15 cellular contexts compared by ENCODE assay signal in the genomic region with DNA sequence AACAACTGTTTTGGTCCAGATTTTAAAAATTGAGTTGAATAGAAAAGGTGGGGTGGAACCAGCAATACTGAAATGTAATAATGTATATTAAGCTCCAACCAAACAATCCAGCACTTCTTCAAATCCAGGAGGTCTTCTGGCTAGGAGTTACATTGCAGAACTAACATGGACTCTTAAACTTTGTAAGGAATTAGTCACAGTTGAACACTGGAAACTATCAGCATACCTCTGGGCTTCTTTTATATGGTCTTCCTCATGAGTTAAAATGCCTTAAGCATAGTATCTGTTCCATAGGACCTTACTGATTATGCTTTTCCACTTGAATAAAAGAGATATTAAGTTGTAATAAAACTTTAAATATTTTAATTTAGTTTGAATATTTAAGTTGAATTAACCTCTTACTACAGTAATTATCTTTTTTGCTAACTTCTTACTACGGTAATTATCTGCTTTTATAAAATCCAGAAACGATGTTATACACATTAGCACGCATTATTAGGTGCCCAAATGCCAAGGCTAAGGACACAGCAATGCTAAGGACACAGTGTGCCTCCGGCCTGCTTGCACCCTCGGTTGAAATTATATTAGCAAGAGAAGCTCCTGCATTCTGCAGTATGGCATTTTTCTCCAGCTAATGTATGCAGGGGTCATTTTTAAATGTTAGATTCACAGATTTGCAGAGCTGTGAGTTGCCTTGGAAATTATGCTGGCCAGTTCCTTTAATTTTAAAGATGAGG.
DNase-seq lines count a peak whose midpoint lies in the region; ATAC-seq, FAIRE-seq and TF ChIP-seq lines count a peak whose summit lies in the region.
"Had no signal": no experiment of that assay in that cellular context is flagged by ENCODE, and none has a peak within 500 bp of the region (broad histone marks: within the 10 kb centered on the region; RNA-seq: fewer than 3 reads in every experiment).

No MANE protein-coding gene starts in this region.

- ATAC-seq in A549: peak in 1 of 2 experiments; percentile 54; a peak in 2 of 6 replicates
- ATAC-seq in natural killer cell: no peak
- ATAC-seq: sciatic nerve had no signal

- H3K9me1 ChIP-seq in endothelial cell of umbilical vein (replicated peaks; ENCODE audit: control insufficient read depth, extremely low read depth, insufficient read depth, low read length): no peaks in the 10 kb centered on the region

- intact Hi-C loops in endothelial cell of umbilical vein (cut with micrococcal nuclease) (loop anchor here (1.0 to 2.0 kb wide), 5 partner anchors 7 to 59 kb away; no protein-coding TSS in a partner anchor), natural killer cell (cut with micrococcal nuclease) (no loop called here)

- dilution Hi-C loops in endothelial cell of umbilical vein (cut with MboI; ENCODE audit: extremely low pct_ligation_motif_present, low sequenced_read_pairs): no loop called here

- no peaks in the 10 kb centered on the region for H3K79me2 ChIP-seq in endothelial cell of umbilical vein (ENCODE audit: control insufficient read depth, insufficient read depth, low read length)

- H3K4me3 Mint-ChIP-seq in natural killer cell: no peak overlapping the region

- no peak overlapping the region for H2AFZ ChIP-seq in endothelial cell of umbilical vein (ENCODE audit: low read depth, low read length)

- WGBS in A549 (ENCODE audit: missing lambda C conversion rate): 90% methylated on average over 5 of the region's 5 CpGs

- CTCF ChIA-PET in A549 (lab: Yijun Ruan, JAX) (no interaction called here), endothelial cell of umbilical vein (lab: Charles Lee) (interaction anchor here (0.6 to 2.0 kb wide), 14 partner anchors 13 to 220 kb away, joined by 3 to 7 read pairs (median 4); partner anchors contain the start of gene NEDD4L)

- H3K9ac ChIP-seq in endothelial cell of umbilical vein (replicated peaks; ENCODE audit: extremely low read depth, insufficient read depth, low read length) (peak overlapping the region; percentile 62), mucosa of stomach (ENCODE audit: low read length) (peak overlapping the region; percentile 70)

- no peak overlapping the region for H3K27ac Mint-ChIP-seq in natural killer cell

- no peaks in the 10 kb centered on the region for H3K9me3 Mint-ChIP-seq in natural killer cell

- no peaks in the 10 kb centered on the region for H3K36me3 Mint-ChIP-seq in natural killer cell

- DNase-seq in A549 (ENCODE audit: low read depth in 1 of 2, low spot score in 1 of 2) (no peak), NCI-H226 (peak; percentile 26), endothelial cell of umbilical vein (ENCODE audit: low read depth, low spot score) (no peak), NCI-H2196 treated with DMSO at 0.1 percent for 48 hours (lab: John Stamatoyannopoulos, UW; ENCODE audit: unreplicated experiment) (no peak), NCI-H345 (lab: John Stamatoyannopoulos, UW) (no peak), natural killer cell (no peak)
- DNase-seq in stimulated activated CD4-positive, alpha-beta T cell treated with anti-CD3 and anti-CD28 coated beads, Interleukin-4, amount 100 ng/mL, for 4 hours: no peak
- DNase-seq: amygdala; DND-41; effector CD8-positive, alpha-beta T cell; head of caudate nucleus; Kasumi-1; NCI-H2171 had no signal

- H3K27ac ChIP-seq in A549 (peak overlapping the region in 1 of 2 experiments; percentile 22; a peak in 1 of 6 replicates), endothelial cell of umbilical vein (ENCODE audit: insufficient read depth, low read depth, low read length) (peak overlapping the region; percentile 48)

- H3K9me3 ChIP-seq in A549: no peaks in the 10 kb centered on the region
- no peaks in the 10 kb centered on the region for H3K9me3 ChIP-seq in endothelial cell of umbilical vein (replicated peaks; ENCODE audit: control insufficient read depth, insufficient read depth, low read length)
- no peaks in the 10 kb centered on the region for H3K9me3 ChIP-seq in mucosa of stomach (ENCODE audit: control insufficient read depth, low read length)

- H3K36me3 ChIP-seq in endothelial cell of umbilical vein (ENCODE audit: control insufficient read depth in 2 of 2, extremely low read depth in 1 of 2, insufficient read depth in 2 of 2, low read length in 2 of 2) (no peaks in the 10 kb centered on the region), mucosa of stomach (ENCODE audit: control insufficient read depth, insufficient read depth, low read length) (no peaks in the 10 kb centered on the region)

- no peaks in the 10 kb centered on the region for H3K4me1 Mint-ChIP-seq in natural killer cell

- BruUV-seq in endothelial cell of umbilical vein (replicated peaks; lab: Mats Ljungman, UMichigan): no TSS peak

- H4K20me1 ChIP-seq in endothelial cell of umbilical vein (replicated peaks; ENCODE audit: control insufficient read depth, extremely low read depth, insufficient read depth, low read length): no peaks in the 10 kb centered on the region

- no peaks in the 10 kb centered on the region for H3K27me3 Mint-ChIP-seq in natural killer cell (ENCODE audit: low read depth in 2 of 2)

- no peak for TF ChIP-seq EP300 in A549 (IDR thresholded peaks at IDR 0.05)

- peaks cover 29% of the 10 kb centered on the region for H3K4me1 ChIP-seq in A549
- peaks cover 28% of the 10 kb centered on the region for H3K4me1 ChIP-seq in endothelial cell of umbilical vein (ENCODE audit: control insufficient read depth, extremely low read depth, insufficient read depth, low read length)
- H3K4me1 ChIP-seq in mucosa of stomach (ENCODE audit: control insufficient read depth, insufficient read depth, low read length): peaks cover 63% of the 10 kb centered on the region

- H3K4me2 ChIP-seq in A549 (peak overlapping the region; percentile 95), endothelial cell of umbilical vein (ENCODE audit: insufficient read depth, low read length) (peak overlapping the region; percentile 88)

- TF ChIP-seq RAD21 in A549 (conservative IDR thresholded peaks at IDR 0.05 in 1 of 2, IDR thresholded peaks at IDR 0.05 in 1 of 2): no peak

- no peak overlapping the region for H3K4me3 ChIP-seq in A549
- H3K4me3 ChIP-seq in endothelial cell of umbilical vein (replicated peaks in 1 of 3; ENCODE audit: insufficient read depth in 1 of 3, low read depth in 1 of 3, low read length in 3 of 3): no peak overlapping the region
- no peak overlapping the region for H3K4me3 ChIP-seq in mucosa of stomach (ENCODE audit: low read length)

- H3K27me3 ChIP-seq in endothelial cell of umbilical vein (ENCODE audit: control insufficient read depth in 2 of 2, insufficient read depth in 2 of 2, low read length in 2 of 2) (no peaks in the 10 kb centered on the region), mucosa of stomach (ENCODE audit: control insufficient read depth, insufficient read depth, low read length) (no peaks in the 10 kb centered on the region)

- TF ChIP-seq CTCF in A549 (IDR thresholded peaks at IDR 0.05) (no peak), endothelial cell of umbilical vein (IDR thresholded peaks at IDR 0.05; ENCODE audit: extremely low read depth in 1 of 2, insufficient read depth in 1 of 2, low read depth in 1 of 2, low read length in 2 of 2) (no peak), natural killer cell (IDR thresholded peaks at IDR 0.05) (no peak)

- POLR2A ChIA-PET in A549 (lab: Yijun Ruan, JAX): no interaction called here
- POLR2A ChIA-PET in endothelial cell of umbilical vein (lab: Charles Lee): no interaction called here

- TF ChIP-seq POLR2A in A549 (IDR thresholded peaks at IDR 0.05; ENCODE audit: low read length): no peak
- TF ChIP-seq POLR2A in endothelial cell of umbilical vein (IDR thresholded peaks at IDR 0.05; ENCODE audit: low read depth, low read length): no peak

- FAIRE-seq in A549 (lab: Jason Lieb, UNC) (no peak), endothelial cell of umbilical vein (lab: Jason Lieb, UNC) (no peak)

TF ChIP-seq in A549, 52 proteins besides CTCF, POLR2A, EP300 and RAD21 (continues in another document):
- TF ChIP-seq, protein P1, sequence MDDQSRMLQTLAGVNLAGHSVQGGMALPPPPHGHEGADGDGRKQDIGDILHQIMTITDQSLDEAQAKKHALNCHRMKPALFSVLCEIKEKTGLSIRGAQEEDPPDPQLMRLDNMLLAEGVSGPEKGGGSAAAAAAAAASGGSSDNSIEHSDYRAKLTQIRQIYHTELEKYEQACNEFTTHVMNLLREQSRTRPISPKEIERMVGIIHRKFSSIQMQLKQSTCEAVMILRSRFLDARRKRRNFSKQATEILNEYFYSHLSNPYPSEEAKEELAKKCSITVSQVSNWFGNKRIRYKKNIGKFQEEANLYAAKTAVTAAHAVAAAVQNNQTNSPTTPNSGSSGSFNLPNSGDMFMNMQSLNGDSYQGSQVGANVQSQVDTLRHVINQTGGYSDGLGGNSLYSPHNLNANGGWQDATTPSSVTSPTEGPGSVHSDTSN (IDR thresholded peaks at IDR 0.05): no peak
- TF ChIP-seq HDAC2 (IDR thresholded peaks at IDR 0.05) (no peak), JUN (IDR thresholded peaks at IDR 0.05) (no peak), MYC (IDR thresholded peaks at IDR 0.05; ENCODE audit: borderline replicate concordance, low read length) (no peak), FOSB (CRISPR knock-in tag; IDR thresholded peaks at IDR 0.05) (no peak), FOSL2 (IDR thresholded peaks at IDR 0.05) (no peak), FOSL2 (CRISPR knock-in tag; IDR thresholded peaks at IDR 0.05) (no peak), KDM1A (IDR thresholded peaks at IDR 0.05; ENCODE audit: low read depth) (no peak), TFCP2L1 (CRISPR knock-in tag; IDR thresholded peaks at IDR 0.05) (no peak)

TF ChIP-seq in endothelial cell of umbilical vein, 7 proteins besides CTCF, POLR2A, EP300 and RAD21:
- TF ChIP-seq, protein P2, sequence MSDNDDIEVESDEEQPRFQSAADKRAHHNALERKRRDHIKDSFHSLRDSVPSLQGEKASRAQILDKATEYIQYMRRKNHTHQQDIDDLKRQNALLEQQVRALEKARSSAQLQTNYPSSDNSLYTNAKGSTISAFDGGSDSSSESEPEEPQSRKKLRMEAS (IDR thresholded peaks at IDR 0.05; ENCODE audit: insufficient read depth, insufficient read length): no peak
- no peak for TF ChIP-seq EZH2 (IDR thresholded peaks at IDR 0.05; ENCODE audit: borderline replicate concordance, low read depth, low read length, severe bottlenecking)
- no peak for TF ChIP-seq GATA2 (IDR thresholded peaks at IDR 0.05; ENCODE audit: insufficient read depth, insufficient read length, low read depth, low read length)
- TF ChIP-seq POLR2AphosphoS5 (IDR thresholded peaks at IDR 0.05; ENCODE audit: insufficient read depth, low read depth, low read length): no peak
- no peak for TF ChIP-seq JUN (IDR thresholded peaks at IDR 0.05; ENCODE audit: borderline replicate concordance, insufficient read depth, insufficient read length, low read depth)
- no peak for TF ChIP-seq FOS (IDR thresholded peaks at IDR 0.05; ENCODE audit: borderline replicate concordance, insufficient read depth, low read length)
- TF ChIP-seq MYC (IDR thresholded peaks at IDR 0.05; ENCODE audit: low read depth, low read length): no peak
